Comparison of ENCODE assay signal across 1 cellular context in the genomic region with DNA sequence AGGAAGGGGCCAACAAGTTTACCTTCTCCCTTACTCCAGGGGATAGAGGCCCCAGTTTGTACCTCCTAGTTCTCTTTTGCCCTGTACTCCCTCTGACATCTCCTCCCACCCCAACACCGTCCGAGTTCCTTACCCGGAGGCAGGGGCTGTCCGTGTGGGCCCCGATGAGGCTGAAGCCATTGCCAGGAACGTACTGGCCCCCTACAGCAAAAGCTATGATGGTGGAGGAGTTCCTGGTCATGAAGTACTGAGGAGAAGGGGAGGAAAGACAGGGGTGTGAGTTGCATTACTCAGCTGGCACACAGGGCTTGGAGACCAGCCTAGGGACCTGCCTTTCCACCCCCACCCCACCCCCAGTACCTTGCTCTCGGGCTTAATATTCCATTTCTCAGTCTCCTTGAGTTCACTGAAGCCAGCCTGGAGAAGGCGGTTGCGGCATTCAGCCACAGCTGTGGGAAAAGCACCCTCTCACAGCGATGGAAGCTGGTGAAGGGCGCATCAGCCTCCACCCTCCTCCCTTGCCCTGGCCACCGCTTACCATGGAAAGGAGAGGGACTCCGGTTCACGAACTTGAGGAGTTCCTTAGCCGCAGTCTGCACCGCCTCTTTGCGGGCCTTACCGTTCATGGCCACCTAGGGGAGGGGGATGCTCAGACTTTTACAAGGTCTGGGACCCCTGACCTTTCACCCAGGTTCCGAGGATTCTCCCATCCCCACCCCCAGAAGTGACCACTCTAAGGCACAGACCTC.
TF ChIP-seq lines count a peak whose summit lies in the region.

No MANE protein-coding gene starts in this region.

TF ChIP-seq in SK-N-SH treated with all-trans-retinoic acid at 6 μM for 48 hours, 23 proteins besides CTCF, POLR2A, EP300 and RAD21 (continued from another document):
- TF ChIP-seq, protein P1, sequence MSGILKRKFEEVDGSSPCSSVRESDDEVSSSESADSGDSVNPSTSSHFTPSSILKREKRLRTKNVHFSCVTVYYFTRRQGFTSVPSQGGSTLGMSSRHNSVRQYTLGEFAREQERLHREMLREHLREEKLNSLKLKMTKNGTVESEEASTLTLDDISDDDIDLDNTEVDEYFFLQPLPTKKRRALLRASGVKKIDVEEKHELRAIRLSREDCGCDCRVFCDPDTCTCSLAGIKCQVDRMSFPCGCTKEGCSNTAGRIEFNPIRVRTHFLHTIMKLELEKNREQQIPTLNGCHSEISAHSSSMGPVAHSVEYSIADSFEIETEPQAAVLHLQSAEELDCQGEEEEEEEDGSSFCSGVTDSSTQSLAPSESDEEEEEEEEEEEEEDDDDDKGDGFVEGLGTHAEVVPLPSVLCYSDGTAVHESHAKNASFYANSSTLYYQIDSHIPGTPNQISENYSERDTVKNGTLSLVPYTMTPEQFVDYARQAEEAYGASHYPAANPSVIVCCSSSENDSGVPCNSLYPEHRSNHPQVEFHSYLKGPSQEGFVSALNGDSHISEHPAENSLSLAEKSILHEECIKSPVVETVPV (CRISPR knock-in tag; IDR thresholded peaks at IDR 0.05) = no peak
- TF ChIP-seq ZFP3 (CRISPR knock-in tag; IDR thresholded peaks at IDR 0.05) (no peak), GLIS3 (CRISPR knock-in tag; IDR thresholded peaks at IDR 0.05) (no peak), ARNTL (CRISPR knock-in tag; IDR thresholded peaks at IDR 0.05; ENCODE audit: borderline replicate concordance, low read depth) (no peak), TCF4 (CRISPR knock-in tag; IDR thresholded peaks at IDR 0.05; ENCODE audit: borderline replicate concordance) (no peak), ZC3H10 (CRISPR knock-in tag; IDR thresholded peaks at IDR 0.05) (no peak), ZFP30 (CRISPR knock-in tag; IDR thresholded peaks at IDR 0.05) (no peak), ESRRG (CRISPR knock-in tag; IDR thresholded peaks at IDR 0.05) (no peak), OSR1 (CRISPR knock-in tag; IDR thresholded peaks at IDR 0.05) (no peak), TOX (CRISPR knock-in tag; IDR thresholded peaks at IDR 0.05; ENCODE audit: borderline replicate concordance) (no peak), ZNF8 (CRISPR knock-in tag; IDR thresholded peaks at IDR 0.05) (no peak)
- TF ChIP-seq, protein P2, sequence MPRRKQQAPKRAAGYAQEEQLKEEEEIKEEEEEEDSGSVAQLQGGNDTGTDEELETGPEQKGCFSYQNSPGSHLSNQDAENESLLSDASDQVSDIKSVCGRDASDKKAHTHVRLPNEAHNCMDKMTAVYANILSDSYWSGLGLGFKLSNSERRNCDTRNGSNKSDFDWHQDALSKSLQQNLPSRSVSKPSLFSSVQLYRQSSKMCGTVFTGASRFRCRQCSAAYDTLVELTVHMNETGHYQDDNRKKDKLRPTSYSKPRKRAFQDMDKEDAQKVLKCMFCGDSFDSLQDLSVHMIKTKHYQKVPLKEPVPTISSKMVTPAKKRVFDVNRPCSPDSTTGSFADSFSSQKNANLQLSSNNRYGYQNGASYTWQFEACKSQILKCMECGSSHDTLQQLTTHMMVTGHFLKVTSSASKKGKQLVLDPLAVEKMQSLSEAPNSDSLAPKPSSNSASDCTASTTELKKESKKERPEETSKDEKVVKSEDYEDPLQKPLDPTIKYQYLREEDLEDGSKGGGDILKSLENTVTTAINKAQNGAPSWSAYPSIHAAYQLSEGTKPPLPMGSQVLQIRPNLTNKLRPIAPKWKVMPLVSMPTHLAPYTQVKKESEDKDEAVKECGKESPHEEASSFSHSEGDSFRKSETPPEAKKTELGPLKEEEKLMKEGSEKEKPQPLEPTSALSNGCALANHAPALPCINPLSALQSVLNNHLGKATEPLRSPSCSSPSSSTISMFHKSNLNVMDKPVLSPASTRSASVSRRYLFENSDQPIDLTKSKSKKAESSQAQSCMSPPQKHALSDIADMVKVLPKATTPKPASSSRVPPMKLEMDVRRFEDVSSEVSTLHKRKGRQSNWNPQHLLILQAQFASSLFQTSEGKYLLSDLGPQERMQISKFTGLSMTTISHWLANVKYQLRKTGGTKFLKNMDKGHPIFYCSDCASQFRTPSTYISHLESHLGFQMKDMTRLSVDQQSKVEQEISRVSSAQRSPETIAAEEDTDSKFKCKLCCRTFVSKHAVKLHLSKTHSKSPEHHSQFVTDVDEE (CRISPR knock-in tag; IDR thresholded peaks at IDR 0.05) = no peak
- TF ChIP-seq, protein P3, sequence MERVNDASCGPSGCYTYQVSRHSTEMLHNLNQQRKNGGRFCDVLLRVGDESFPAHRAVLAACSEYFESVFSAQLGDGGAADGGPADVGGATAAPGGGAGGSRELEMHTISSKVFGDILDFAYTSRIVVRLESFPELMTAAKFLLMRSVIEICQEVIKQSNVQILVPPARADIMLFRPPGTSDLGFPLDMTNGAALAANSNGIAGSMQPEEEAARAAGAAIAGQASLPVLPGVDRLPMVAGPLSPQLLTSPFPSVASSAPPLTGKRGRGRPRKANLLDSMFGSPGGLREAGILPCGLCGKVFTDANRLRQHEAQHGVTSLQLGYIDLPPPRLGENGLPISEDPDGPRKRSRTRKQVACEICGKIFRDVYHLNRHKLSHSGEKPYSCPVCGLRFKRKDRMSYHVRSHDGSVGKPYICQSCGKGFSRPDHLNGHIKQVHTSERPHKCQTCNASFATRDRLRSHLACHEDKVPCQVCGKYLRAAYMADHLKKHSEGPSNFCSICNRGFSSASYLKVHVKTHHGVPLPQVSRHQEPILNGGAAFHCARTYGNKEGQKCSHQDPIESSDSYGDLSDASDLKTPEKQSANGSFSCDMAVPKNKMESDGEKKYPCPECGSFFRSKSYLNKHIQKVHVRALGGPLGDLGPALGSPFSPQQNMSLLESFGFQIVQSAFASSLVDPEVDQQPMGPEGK (CRISPR knock-in tag; IDR thresholded peaks at IDR 0.05; ENCODE audit: borderline replicate concordance) = no peak
